1 cellular context compared by ENCODE assay signal in the genomic region with DNA sequence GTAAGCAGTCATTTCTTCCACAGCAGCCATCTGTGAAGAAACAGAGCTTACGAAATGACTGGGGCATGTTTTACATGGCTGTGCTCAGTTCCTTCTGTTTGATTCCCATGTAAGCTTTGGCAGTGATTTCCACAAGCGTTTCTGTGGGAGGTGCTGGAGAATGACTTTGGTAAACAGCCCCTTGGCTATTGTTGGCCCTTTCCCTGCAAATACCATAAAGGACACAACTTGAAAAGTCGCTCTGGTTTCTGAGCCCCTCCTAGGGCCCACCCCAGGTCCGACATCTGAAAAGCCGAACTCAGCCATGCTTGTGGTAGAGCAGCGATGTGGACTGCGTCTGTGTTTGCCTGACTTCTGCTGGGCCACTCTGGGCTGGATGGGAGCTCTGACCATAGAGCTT.
TF ChIP-seq lines count a peak whose summit lies in the region.

No MANE protein-coding gene starts in this region.

TF ChIP-seq in A549, 52 proteins besides CTCF, POLR2A, EP300 and RAD21:
- TF ChIP-seq FOSL2 (IDR thresholded peaks at IDR 0.05) (no peak), FOSL2 (CRISPR knock-in tag; IDR thresholded peaks at IDR 0.05) (no peak), NPAS2 (CRISPR knock-in tag; IDR thresholded peaks at IDR 0.05; ENCODE audit: borderline replicate concordance) (no peak), ZC3H11A (IDR thresholded peaks at IDR 0.05) (no peak), CHD4 (IDR thresholded peaks at IDR 0.05; ENCODE audit: borderline replicate concordance) (no peak), RARB (CRISPR knock-in tag; IDR thresholded peaks at IDR 0.05) (no peak), ESRRA (IDR thresholded peaks at IDR 0.05; ENCODE audit: borderline replicate concordance, low read length) (no peak), KDM1A (IDR thresholded peaks at IDR 0.05; ENCODE audit: low read depth) (no peak), HOXA7 (CRISPR knock-in tag; IDR thresholded peaks at IDR 0.05) (no peak), HEYL (CRISPR knock-in tag; IDR thresholded peaks at IDR 0.05) (no peak), RCOR1 (IDR thresholded peaks at IDR 0.05; ENCODE audit: low read depth, low read length) (no peak), MAFK (IDR thresholded peaks at IDR 0.05; ENCODE audit: partially characterized antibody) (no peak), BHLHE40 (IDR thresholded peaks at IDR 0.05; ENCODE audit: low read depth, low read length) (no peak), MAZ (IDR thresholded peaks at IDR 0.05; ENCODE audit: borderline replicate concordance, low read depth, low read length) (no peak), ZFP36 (IDR thresholded peaks at IDR 0.05; ENCODE audit: borderline replicate concordance, partially characterized antibody) (no peak), TFCP2L1 (CRISPR knock-in tag; IDR thresholded peaks at IDR 0.05) (no peak)
- TF ChIP-seq, protein P1, sequence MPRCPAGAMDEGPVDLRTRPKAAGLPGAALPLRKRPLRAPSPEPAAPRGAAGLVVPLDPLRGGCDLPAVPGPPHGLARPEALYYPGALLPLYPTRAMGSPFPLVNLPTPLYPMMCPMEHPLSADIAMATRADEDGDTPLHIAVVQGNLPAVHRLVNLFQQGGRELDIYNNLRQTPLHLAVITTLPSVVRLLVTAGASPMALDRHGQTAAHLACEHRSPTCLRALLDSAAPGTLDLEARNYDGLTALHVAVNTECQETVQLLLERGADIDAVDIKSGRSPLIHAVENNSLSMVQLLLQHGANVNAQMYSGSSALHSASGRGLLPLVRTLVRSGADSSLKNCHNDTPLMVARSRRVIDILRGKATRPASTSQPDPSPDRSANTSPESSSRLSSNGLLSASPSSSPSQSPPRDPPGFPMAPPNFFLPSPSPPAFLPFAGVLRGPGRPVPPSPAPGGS (IDR thresholded peaks at IDR 0.05) = no peak
- TF ChIP-seq, protein P2, sequence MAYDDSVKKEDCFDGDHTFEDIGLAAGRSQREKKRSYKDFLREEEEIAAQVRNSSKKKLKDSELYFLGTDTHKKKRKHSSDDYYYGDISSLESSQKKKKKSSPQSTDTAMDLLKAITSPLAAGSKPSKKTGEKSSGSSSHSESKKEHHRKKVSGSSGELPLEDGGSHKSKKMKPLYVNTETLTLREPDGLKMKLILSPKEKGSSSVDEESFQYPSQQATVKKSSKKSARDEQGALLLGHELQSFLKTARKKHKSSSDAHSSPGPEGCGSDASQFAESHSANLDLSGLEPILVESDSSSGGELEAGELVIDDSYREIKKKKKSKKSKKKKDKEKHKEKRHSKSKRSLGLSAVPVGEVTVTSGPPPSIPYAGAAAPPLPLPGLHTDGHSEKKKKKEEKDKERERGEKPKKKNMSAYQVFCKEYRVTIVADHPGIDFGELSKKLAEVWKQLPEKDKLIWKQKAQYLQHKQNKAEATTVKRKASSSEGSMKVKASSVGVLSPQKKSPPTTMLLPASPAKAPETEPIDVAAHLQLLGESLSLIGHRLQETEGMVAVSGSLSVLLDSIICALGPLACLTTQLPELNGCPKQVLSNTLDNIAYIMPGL (CRISPR knock-in tag; IDR thresholded peaks at IDR 0.05; ENCODE audit: borderline replicate concordance) = no peak
- TF ChIP-seq, protein P3, sequence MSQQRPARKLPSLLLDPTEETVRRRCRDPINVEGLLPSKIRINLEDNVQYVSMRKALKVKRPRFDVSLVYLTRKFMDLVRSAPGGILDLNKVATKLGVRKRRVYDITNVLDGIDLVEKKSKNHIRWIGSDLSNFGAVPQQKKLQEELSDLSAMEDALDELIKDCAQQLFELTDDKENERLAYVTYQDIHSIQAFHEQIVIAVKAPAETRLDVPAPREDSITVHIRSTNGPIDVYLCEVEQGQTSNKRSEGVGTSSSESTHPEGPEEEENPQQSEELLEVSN (IDR thresholded peaks at IDR 0.05; ENCODE audit: borderline replicate concordance, low read depth) = no peak
- TF ChIP-seq, protein P4, sequence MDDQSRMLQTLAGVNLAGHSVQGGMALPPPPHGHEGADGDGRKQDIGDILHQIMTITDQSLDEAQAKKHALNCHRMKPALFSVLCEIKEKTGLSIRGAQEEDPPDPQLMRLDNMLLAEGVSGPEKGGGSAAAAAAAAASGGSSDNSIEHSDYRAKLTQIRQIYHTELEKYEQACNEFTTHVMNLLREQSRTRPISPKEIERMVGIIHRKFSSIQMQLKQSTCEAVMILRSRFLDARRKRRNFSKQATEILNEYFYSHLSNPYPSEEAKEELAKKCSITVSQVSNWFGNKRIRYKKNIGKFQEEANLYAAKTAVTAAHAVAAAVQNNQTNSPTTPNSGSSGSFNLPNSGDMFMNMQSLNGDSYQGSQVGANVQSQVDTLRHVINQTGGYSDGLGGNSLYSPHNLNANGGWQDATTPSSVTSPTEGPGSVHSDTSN (IDR thresholded peaks at IDR 0.05) = no peak
